Comparison of ENCODE assay signal across 2 cellular contexts in genomic region chr12:1945502-1945901, GRCh38. TPM values are rescaled to one million over a fixed set of nuclear protein-coding genes. Genes with fewer than 3 reads are reported as not detected.
"Had no signal": no experiment of that assay in that cellular context is flagged by ENCODE, and none has a peak within 500 bp of the region (broad histone marks: within the 10 kb centered on the region; RNA-seq: fewer than 3 reads in every experiment).

No MANE protein-coding gene starts in this region.

RNA-seq across cellular contexts. Expression of gene CACNA2D4, which starts 27.1 kb away (rescaled TPM):
- total RNA-seq: ascending aorta, bronchial epithelial cell had no signal
